In genomic region chr5:58040851-58041250, GRCh38 we compare ENCODE assay signal across 22 cellular contexts.
"Had no signal": no experiment of that assay in that cellular context is flagged by ENCODE, and none has a peak within 500 bp of the region (broad histone marks: within the 10 kb centered on the region; RNA-seq: fewer than 3 reads in every experiment).

No MANE protein-coding gene starts in this region.

- H3K27ac Mint-ChIP-seq: activated B cell treated with CpG ODN at 0.5 μM for 24 hours; activated CD4-positive, alpha-beta memory T cell treated with anti-CD3 and anti-CD28 coated beads, Interleukin-2, amount 10 ng/mL, durations not matched to agents 7 days and 5 days; activated naive CD4-positive, alpha-beta T cell treated with anti-CD3 and anti-CD28 coated beads, Interleukin-2, amount 50 U/mL, for 72 hours; activated naive CD8-positive, alpha-beta T cell treated with anti-CD3 and anti-CD28 coated beads, Interleukin-2, amount 50 U/mL, for 24 hours; brain; T-helper 17 cell had no signal

- H3K4me3 ChIP-seq: cardiac muscle cell, SJSA1 had no signal

- DNase-seq: activated B cell treated with CpG ODN at 0.5 μM for 24 hours; activated CD4-positive, alpha-beta memory T cell treated with anti-CD3 and anti-CD28 coated beads, Interleukin-2, amount 10 ng/mL, durations not matched to agents 7 days and 5 days; activated CD4-positive, alpha-beta T cell treated with anti-CD3 and anti-CD28 coated beads for 1 hour; activated CD4-positive, alpha-beta T cell treated with anti-CD3 and anti-CD28 coated beads, Interleukin-2, amount 50 U/mL, for 1 hour; activated CD8-positive, alpha-beta memory T cell treated with anti-CD3 and anti-CD28 coated beads, Interleukin-2, amount 50 U/mL, for 48 hours; activated naive CD4-positive, alpha-beta T cell; activated naive CD8-positive, alpha-beta T cell treated with anti-CD3 and anti-CD28 coated beads, Interleukin-2, amount 50 U/mL, for 24 hours; activated T-cell treated with anti-CD3 and anti-CD28 coated beads, Interleukin-2, amount 50 U/mL, for 1 hour; amygdala; NCI-H1105 treated with DMSO at 0.1 percent for 48 hours; NCI-H1436 treated with DMSO at 0.1 percent for 48 hours; NCI-H187; NCI-H2081; NCI-H446; NCI-H524; SHP77; T-helper 17 cell; T-helper 9 cell had no signal

- H3K36me3 ChIP-seq: cardiac muscle cell, SJSA1 had no signal

- H3K27me3 Mint-ChIP-seq: activated B cell treated with CpG ODN at 0.5 μM for 24 hours; activated CD4-positive, alpha-beta memory T cell treated with anti-CD3 and anti-CD28 coated beads, Interleukin-2, amount 10 ng/mL, durations not matched to agents 7 days and 5 days; activated naive CD8-positive, alpha-beta T cell treated with anti-CD3 and anti-CD28 coated beads, Interleukin-2, amount 50 U/mL, for 24 hours; brain; T-helper 17 cell had no signal

- H3K4me3 Mint-ChIP-seq: activated B cell treated with CpG ODN at 0.5 μM for 24 hours; activated CD4-positive, alpha-beta memory T cell treated with anti-CD3 and anti-CD28 coated beads, Interleukin-2, amount 10 ng/mL, durations not matched to agents 7 days and 5 days; activated naive CD8-positive, alpha-beta T cell treated with anti-CD3 and anti-CD28 coated beads, Interleukin-2, amount 50 U/mL, for 24 hours; brain; T-helper 17 cell had no signal

- H3K4me1 Mint-ChIP-seq: activated B cell treated with CpG ODN at 0.5 μM for 24 hours; activated naive CD8-positive, alpha-beta T cell treated with anti-CD3 and anti-CD28 coated beads, Interleukin-2, amount 50 U/mL, for 24 hours; brain; T-helper 17 cell had no signal

- H3K9me3 ChIP-seq: SJSA1 had no signal

- ATAC-seq: activated naive CD4-positive, alpha-beta T cell treated with anti-CD3 and anti-CD28 coated beads, Interleukin-2, amount 50 U/mL, for 72 hours; activated naive CD8-positive, alpha-beta T cell treated with anti-CD3 and anti-CD28 coated beads, Interleukin-2, amount 50 U/mL, for 24 hours; T-helper 17 cell had no signal

- H3K27me3 ChIP-seq: cardiac muscle cell, SJSA1 had no signal

- H3K36me3 Mint-ChIP-seq: activated naive CD4-positive, alpha-beta T cell treated with anti-CD3 and anti-CD28 coated beads, Interleukin-2, amount 50 U/mL, for 72 hours; brain had no signal

- H3K9me3 Mint-ChIP-seq: activated B cell treated with CpG ODN at 0.5 μM for 24 hours; activated CD4-positive, alpha-beta memory T cell treated with anti-CD3 and anti-CD28 coated beads, Interleukin-2, amount 10 ng/mL, durations not matched to agents 7 days and 5 days; activated naive CD4-positive, alpha-beta T cell treated with anti-CD3 and anti-CD28 coated beads, Interleukin-2, amount 50 U/mL, for 72 hours; activated naive CD8-positive, alpha-beta T cell treated with anti-CD3 and anti-CD28 coated beads, Interleukin-2, amount 50 U/mL, for 24 hours had no signal
